In the genomic region with DNA sequence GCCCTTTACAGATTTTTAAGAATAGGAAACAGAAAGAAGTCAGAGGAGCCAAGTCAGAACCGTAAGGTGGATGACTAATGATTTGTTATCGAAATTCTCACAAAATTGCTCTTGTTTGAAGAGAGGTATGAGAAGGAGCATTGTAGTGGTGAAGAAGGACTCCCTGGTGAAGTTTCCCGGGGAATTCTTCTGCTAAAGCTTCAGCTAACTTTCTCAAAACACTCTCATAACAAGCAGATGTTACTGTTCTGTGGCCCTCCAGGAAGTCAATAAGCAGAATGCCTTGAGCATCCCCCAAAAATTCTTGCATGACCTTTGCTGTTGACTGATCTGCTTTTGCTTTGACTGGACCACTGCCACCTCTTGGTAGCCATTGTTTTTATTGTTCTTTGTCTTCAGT, we compare ENCODE assay signal across 18 cellular contexts.
DNase-seq lines count a peak whose midpoint lies in the region; ATAC-seq, FAIRE-seq and TF ChIP-seq lines count a peak whose summit lies in the region.
"Had no signal": no experiment of that assay in that cellular context is flagged by ENCODE, and none has a peak within 500 bp of the region (broad histone marks: within the 10 kb centered on the region; RNA-seq: fewer than 3 reads in every experiment).

No MANE protein-coding gene starts in this region.

- BruUV-seq in PC-3 (replicated peaks; lab: Mats Ljungman, UMichigan), result no TSS peak
- no TSS peak for BruUV-seq in PC-9 (replicated peaks; lab: Mats Ljungman, UMichigan)

- TF ChIP-seq POLR2A in H54 (IDR thresholded peaks at IDR 0.05; ENCODE audit: low read depth, low read length) (no peak), ovary (IDR thresholded peaks at IDR 0.05) (no peak)

- H3K4me3 ChIP-seq in AG04450 (ENCODE audit: low read depth, low read length) (no peak overlapping the region), PC-3 (ENCODE audit: low read length) (no peak overlapping the region), foreskin fibroblast (ENCODE audit: low read depth in 1 of 2, low read length in 2 of 2) (no peak overlapping the region), ovary (no peak overlapping the region), PC-9 (no peak overlapping the region)
- H3K4me3 ChIP-seq: body of pancreas, HAP-1, sigmoid colon, SK-N-MC, upper lobe of right lung had no signal

- H3K27ac ChIP-seq in AG04450 (ENCODE audit: low read depth, low read length) (peak overlapping the region; percentile 62), PC-3 (ENCODE audit: low read length) (peak overlapping the region; percentile 94), ovary (no peak overlapping the region), PC-9 (no peak overlapping the region)
- H3K27ac ChIP-seq: body of pancreas, epithelial cell of prostate, sigmoid colon, SK-N-MC, upper lobe of right lung had no signal

- no peaks in the 10 kb centered on the region for H3K27me3 ChIP-seq in AG04450 (ENCODE audit: control insufficient read depth, insufficient read depth, low read length)
- H3K27me3 ChIP-seq in PC-3 (ENCODE audit: low read length), result no peaks in the 10 kb centered on the region
- no peaks in the 10 kb centered on the region for H3K27me3 ChIP-seq in ovary
- no peaks in the 10 kb centered on the region for H3K27me3 ChIP-seq in PC-9 (ENCODE audit: insufficient read depth, low read depth)
- H3K27me3 ChIP-seq: body of pancreas, sigmoid colon, upper lobe of right lung had no signal

- peak; percentile 90 for FAIRE-seq in H54 (lab: Jason Lieb, UNC)

- H3K9me2 ChIP-seq in PC-3 (replicated peaks; ENCODE audit: low read length) (no peaks in the 10 kb centered on the region), PC-9 (ENCODE audit: insufficient read depth) (no peaks in the 10 kb centered on the region)

- H4K20me1 ChIP-seq in PC-3 (ENCODE audit: low read length) (no peaks in the 10 kb centered on the region), PC-9 (ENCODE audit: insufficient read depth) (no peaks in the 10 kb centered on the region)

- H3K9me3 ChIP-seq in AG04450 (ENCODE audit: control insufficient read depth, insufficient read depth, low read length), result no peaks in the 10 kb centered on the region
- H3K9me3 ChIP-seq in PC-3 (ENCODE audit: low read length), result no peaks in the 10 kb centered on the region
- H3K9me3 ChIP-seq in ovary, result no peaks in the 10 kb centered on the region
- no peaks in the 10 kb centered on the region for H3K9me3 ChIP-seq in PC-9 (ENCODE audit: insufficient read depth, low read depth)
- H3K9me3 ChIP-seq: body of pancreas, HAP-1, sigmoid colon, upper lobe of right lung had no signal

- no peak overlapping the region for H3K27ac Mint-ChIP-seq in stimulated activated memory B cell treated with anti-CD40 and anti-IgM and Interleukin-4, amounts not matched to agents 10 μg/mL and 1 μg/mL and 100 μg/mL, for 72 hours

- no peaks in the 10 kb centered on the region for H3K4me1 Mint-ChIP-seq in stimulated activated memory B cell treated with anti-CD40 and anti-IgM and Interleukin-4, amounts not matched to agents 10 μg/mL and 1 μg/mL and 100 μg/mL, for 72 hours

- TF ChIP-seq CTCF in AG04450 (IDR thresholded peaks at IDR 0.05; ENCODE audit: low read depth, low read length) (no peak), PC-3 (conservative IDR thresholded peaks at IDR 0.05; ENCODE audit: low read depth, low read length) (0 out of 2 replicates have a peak, but pooled peaks have one; percentile 28), foreskin fibroblast (IDR thresholded peaks at IDR 0.05; ENCODE audit: low read depth, low read length) (no peak), ovary (IDR thresholded peaks at IDR 0.05) (no peak), PC-9 (conservative IDR thresholded peaks at IDR 0.05) (no peak)

- H3K4me1 ChIP-seq in PC-3 (ENCODE audit: insufficient read depth, low read length) (peaks cover 38% of the 10 kb centered on the region), ovary (ENCODE audit: insufficient read depth) (no peaks in the 10 kb centered on the region), PC-9 (replicated peaks; ENCODE audit: insufficient read depth) (no peaks in the 10 kb centered on the region)
- H3K4me1 ChIP-seq: body of pancreas, upper lobe of right lung had no signal

- no peaks in the 10 kb centered on the region for H3K36me3 Mint-ChIP-seq in stimulated activated memory B cell treated with anti-CD40 and anti-IgM and Interleukin-4, amounts not matched to agents 10 μg/mL and 1 μg/mL and 100 μg/mL, for 72 hours

- H3K9me3 Mint-ChIP-seq in stimulated activated memory B cell treated with anti-CD40 and anti-IgM and Interleukin-4, amounts not matched to agents 10 μg/mL and 1 μg/mL and 100 μg/mL, for 72 hours, result peaks cover 3% of the 10 kb centered on the region

- POLR2A ChIA-PET in AG04450 (lab: Yijun Ruan, JAX), result no interaction called here
- POLR2A ChIA-PET in PC-3 (lab: Charles Lee; ENCODE audit: unreplicated experiment), result interaction anchor here (0.6 kb wide), 1 partner anchor 113 kb away, joined by 4 read pairs; no protein-coding TSS in a partner anchor
- POLR2A ChIA-PET in PC-9 (lab: Charles Lee; ENCODE audit: unreplicated experiment), result no interaction called here

- H2AFZ ChIP-seq in PC-3 (ENCODE audit: low read length), result peak overlapping the region; percentile 19; the same call in 1 of the 2 replicates
- no peak overlapping the region for H2AFZ ChIP-seq in PC-9

- H3K9ac ChIP-seq in PC-3 (ENCODE audit: low read length), result peak overlapping the region; percentile 71

- DNase-seq in AG04450 (ENCODE audit: low read depth, low spot score) (no peak), H54 (ENCODE audit: insufficient read length, low spot score) (no peak), PC-3 (peak; percentile 72), foreskin fibroblast (peak; percentile 57 to 79), ovary (no peak), PC-9 (no peak)
- no peak for DNase-seq in activated CD4-positive, alpha-beta T cell treated with anti-CD3 and anti-CD28 coated beads, Interleukin-2, amount 50 U/mL, for 1 hour
- DNase-seq: activated CD4-positive, CD25-positive, alpha-beta regulatory T cell; activated T-cell treated with anti-CD3 and anti-CD28 coated beads, Interleukin-2, amount 50 U/mL, for 1 hour; body of pancreas; NCI-H1092; NCI-H526; sigmoid colon; upper lobe of right lung had no signal

- H3K36me3 ChIP-seq in PC-3 (ENCODE audit: low read depth, low read length) (no peaks in the 10 kb centered on the region), ovary (no peaks in the 10 kb centered on the region), PC-9 (ENCODE audit: low read depth) (no peaks in the 10 kb centered on the region)
- H3K36me3 ChIP-seq: HAP-1, sigmoid colon, upper lobe of right lung had no signal

- H3F3A ChIP-seq in PC-3 (ENCODE audit: low read length, unreplicated experiment) (no peaks in the 10 kb centered on the region), PC-9 (ENCODE audit: insufficient read depth, low read depth) (no peaks in the 10 kb centered on the region)

- H3K4me3 Mint-ChIP-seq in stimulated activated memory B cell treated with anti-CD40 and anti-IgM and Interleukin-4, amounts not matched to agents 10 μg/mL and 1 μg/mL and 100 μg/mL, for 72 hours, result no peak overlapping the region

- intact Hi-C loops in PC-3 (cut with micrococcal nuclease), result loop anchor here (5.0 kb wide), 3 partner anchors 75 to 400 kb away; no protein-coding TSS in a partner anchor
- intact Hi-C loops in ovary (cut with DNase I), result no loop called here
- intact Hi-C loops in PC-9 (cut with micrococcal nuclease; ENCODE audit: unreplicated experiment), result no loop called here

- CTCF ChIA-PET in AG04450 (lab: Charles Lee), result interaction anchor here (0.6 kb wide), 1 partner anchor 400 kb away, joined by 4 read pairs; no protein-coding TSS in a partner anchor
- CTCF ChIA-PET in PC-3 (lab: Charles Lee), result no interaction called here
- CTCF ChIA-PET in PC-9 (lab: Charles Lee), result no interaction called here

- no peaks in the 10 kb centered on the region for H3K27me3 Mint-ChIP-seq in stimulated activated memory B cell treated with anti-CD40 and anti-IgM and Interleukin-4, amounts not matched to agents 10 μg/mL and 1 μg/mL and 100 μg/mL, for 72 hours

- H3K4me2 ChIP-seq in PC-3 (ENCODE audit: low read length) (peak overlapping the region; percentile 55), PC-9 (no peak overlapping the region)

- ATAC-seq in PC-3, result peak; percentile 84
- no peak for ATAC-seq in stimulated activated memory B cell treated with anti-CD40 and anti-IgM and Interleukin-4, amounts not matched to agents 10 μg/mL and 1 μg/mL and 100 μg/mL, for 72 hours
- ATAC-seq: body of pancreas, upper lobe of right lung had no signal

- TF ChIP-seq EP300 in ovary (IDR thresholded peaks at IDR 0.05), result no peak

- H3K79me2 ChIP-seq in PC-3 (ENCODE audit: low read length) (no peaks in the 10 kb centered on the region), PC-9 (ENCODE audit: low read depth) (no peaks in the 10 kb centered on the region)

- WGBS in ovary, 3 donors, result 56 to 65% (median 62%) methylated on average over 3 of the region's 3 CpGs

Comparison
In these comparisons a context has a peak if more than half of its experiments do, and no peak if none do; other contexts are left out.
1. DNase-seq: peak in PC-3 (single experiment) and foreskin fibroblast (2 of 2); none in AG04450 (single experiment), H54 (single experiment), ovary (0 of 5), PC-9 (0 of 2) and activated CD4-positive, alpha-beta T cell treated with anti-CD3 and anti-CD28 coated beads, Interleukin-2, amount 50 U/mL, for 1 hour (single experiment).
2. H3K27ac ChIP-seq: peak in AG04450 (single experiment) and PC-3 (single experiment); none in ovary (0 of 2) and PC-9 (single experiment).